In genomic region chr15:101294731-101295606, GRCh38 we compare ENCODE assay signal across 1 cellular context.
TF ChIP-seq lines count a peak whose summit lies in the region.

SNRPA1 (minus strand) TSS chr15:101295248; CDS start chr15:101295178, 70 bp downstream.

TF ChIP-seq in H1, 55 proteins besides CTCF, POLR2A, EP300 and RAD21 (continued from another document):
- TF ChIP-seq ATF2 (IDR thresholded peaks at IDR 0.05; ENCODE audit: low read length) (0 out of 2 replicates have a peak, but pooled peaks have one; percentile 24), CHD1 (IDR thresholded peaks at IDR 0.05; ENCODE audit: low read depth, low read length) (no peak), SIRT6 (IDR thresholded peaks at IDR 0.05; ENCODE audit: low read length) (no peak), SIN3A (conservative IDR thresholded peaks at IDR 0.05 in 1 of 2, IDR thresholded peaks at IDR 0.05 in 1 of 2; ENCODE audit: low read depth in 1 of 2, low read length in 2 of 2) (peak; percentile 92 to 98; a peak in 3 of 4 replicates), EZH2 (IDR thresholded peaks at IDR 0.05; ENCODE audit: low read depth, low read length, severe bottlenecking) (no peak), GABPA (IDR thresholded peaks at IDR 0.05; ENCODE audit: borderline replicate concordance, insufficient read depth, low read length) (peak; percentile 83), ATF3 (IDR thresholded peaks at IDR 0.05; ENCODE audit: insufficient read depth, low read depth, low read length) (no peak), SAP30 (IDR thresholded peaks at IDR 0.05; ENCODE audit: insufficient read depth, insufficient replicate concordance, low read length) (peak; percentile 43), JUND (IDR thresholded peaks at IDR 0.05; ENCODE audit: low read length) (no peak), HDAC2 (IDR thresholded peaks at IDR 0.05; ENCODE audit: borderline replicate concordance in 1 of 2, low read depth in 2 of 2, low read length in 2 of 2) (peak; percentile 66 to 67; a peak in 1 of 4 replicates), CREB1 (IDR thresholded peaks at IDR 0.05) (peak; percentile 66), RNF2 (IDR thresholded peaks at IDR 0.05; ENCODE audit: borderline replicate concordance, low read depth, low read length, missing control alignments, poor library complexity, severe bottlenecking) (no peak), KDM5A (IDR thresholded peaks at IDR 0.05; ENCODE audit: low read length) (peak; percentile 70), BACH1 (IDR thresholded peaks at IDR 0.05; ENCODE audit: low read length) (no peak), E2F6 (IDR thresholded peaks at IDR 0.05) (peak; percentile 75), TEAD4 (IDR thresholded peaks at IDR 0.05; ENCODE audit: low read depth, low read length) (no peak), CTBP2 (IDR thresholded peaks at IDR 0.05; ENCODE audit: borderline replicate concordance, insufficient read depth, insufficient read length, low read length) (no peak), ASH2L (IDR thresholded peaks at IDR 0.05; ENCODE audit: low read length) (peak; percentile 99), KDM4A (IDR thresholded peaks at IDR 0.05; ENCODE audit: low read depth, low read length, severe bottlenecking) (peak; percentile 81), SP2 (IDR thresholded peaks at IDR 0.05; ENCODE audit: low read length) (no peak), FOSL1 (IDR thresholded peaks at IDR 0.05; ENCODE audit: insufficient read depth, low read depth, low read length) (0 out of 2 replicates have a peak, but pooled peaks have one; percentile 32), SRF (IDR thresholded peaks at IDR 0.05; ENCODE audit: low read depth, low read length) (peak; percentile 96), CEBPB (IDR thresholded peaks at IDR 0.05; ENCODE audit: low read depth, low read length) (no peak), MAX (IDR thresholded peaks at IDR 0.05) (peak; percentile 86), TBP (IDR thresholded peaks at IDR 0.05; ENCODE audit: low read depth, low read length) (peak; percentile 67; the same call in 1 of the 2 replicates), CHD7 (IDR thresholded peaks at IDR 0.05; ENCODE audit: insufficient replicate concordance, low read length) (no peak), TAF7 (optimal IDR thresholded peaks at IDR 0.05; ENCODE audit: borderline replicate concordance, low read depth, low read length) (peak; percentile 55), NANOG (IDR thresholded peaks at IDR 0.05; ENCODE audit: insufficient read depth, low read depth, low read length, poor library complexity, severe bottlenecking) (no peak), PHF8 (conservative IDR thresholded peaks at IDR 0.05; ENCODE audit: low read depth, low read length) (peak; percentile 90), CHD2 (IDR thresholded peaks at IDR 0.05; ENCODE audit: low read length) (no peak), TCF12 (IDR thresholded peaks at IDR 0.05; ENCODE audit: low read depth, low read length) (no peak), POLR2AphosphoS5 (IDR thresholded peaks at IDR 0.05; ENCODE audit: low read depth, low read length) (peak; percentile 59), KDM1A (IDR thresholded peaks at IDR 0.05; ENCODE audit: borderline replicate concordance, low read length) (no peak), ZNF274 (IDR thresholded peaks at IDR 0.05; ENCODE audit: borderline replicate concordance, extremely low read depth, low read length) (no peak), BRCA1 (IDR thresholded peaks at IDR 0.05; ENCODE audit: low read depth, low read length) (no peak), TAF1 (IDR thresholded peaks at IDR 0.05; ENCODE audit: low read depth, low read length) (peak; percentile 85), EGR1 (IDR thresholded peaks at IDR 0.05; ENCODE audit: borderline replicate concordance, low read depth, low read length) (peak; percentile 94), NRF1 (IDR thresholded peaks at IDR 0.05; ENCODE audit: low read depth, low read length) (peak; percentile 11; the same call in 1 of the 2 replicates), BCL11A (IDR thresholded peaks at IDR 0.05; ENCODE audit: low read depth in 2 of 2, low read length in 2 of 2) (no peak), RBBP5 (IDR thresholded peaks at IDR 0.05; ENCODE audit: borderline replicate concordance, low read depth, low read length) (peak; percentile 95), HDAC6 (IDR thresholded peaks at IDR 0.05; ENCODE audit: low read depth, low read length) (no peak), SP4 (IDR thresholded peaks at IDR 0.05; ENCODE audit: low read length) (peak; percentile 89; the same call in 1 of the 2 replicates), JUN (IDR thresholded peaks at IDR 0.05; ENCODE audit: low read depth, low read length) (no peak), YY1 (IDR thresholded peaks at IDR 0.05; ENCODE audit: low read depth, low read length) (peak; percentile 50; the same call in 1 of the 2 replicates), GTF2F1 (IDR thresholded peaks at IDR 0.05; ENCODE audit: borderline replicate concordance, low read depth, low read length) (no peak), RFX5 (IDR thresholded peaks at IDR 0.05; ENCODE audit: borderline replicate concordance, low read depth, low read length) (no peak), CBX5 (IDR thresholded peaks at IDR 0.05; ENCODE audit: low read depth, low read length) (no peak), USF2 (IDR thresholded peaks at IDR 0.05; ENCODE audit: low read length) (no peak)
